10 cellular contexts compared by ENCODE assay signal in the genomic region with DNA sequence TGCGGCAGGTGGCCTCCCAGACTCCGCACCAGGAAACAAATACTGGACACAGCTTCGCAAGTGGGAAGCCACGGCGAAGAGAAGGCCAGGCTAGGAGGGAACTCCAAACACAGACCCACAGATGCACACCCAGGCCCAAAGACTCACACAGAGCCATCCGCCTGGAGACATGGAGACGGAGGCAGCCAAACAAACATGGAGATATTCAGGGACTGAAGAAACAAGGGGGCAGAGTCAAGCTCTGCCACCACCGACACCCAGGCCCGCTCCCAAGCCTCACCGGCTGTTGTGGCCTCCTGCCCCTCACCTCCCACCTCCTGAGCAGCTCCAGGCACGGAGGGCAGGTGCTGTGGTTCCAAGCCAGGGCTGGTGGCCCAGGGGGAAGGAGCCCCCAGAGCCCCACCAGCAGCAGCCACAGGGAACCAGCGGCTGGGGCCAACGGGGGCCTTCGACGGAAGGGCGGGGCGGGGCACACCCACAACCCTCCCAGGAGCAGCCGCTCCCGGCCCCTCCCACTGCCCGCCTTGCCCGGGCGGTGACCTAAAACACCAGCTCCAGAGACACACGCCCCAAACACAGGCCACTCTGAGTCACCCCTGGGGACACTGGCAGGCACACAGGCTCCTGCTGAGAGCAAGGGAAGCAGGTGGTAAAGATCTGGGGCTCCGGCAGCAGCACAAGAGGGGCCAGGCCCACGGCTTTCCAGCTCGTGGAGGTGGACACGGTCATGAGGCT. TPM values are rescaled to one million over a fixed set of nuclear protein-coding genes. Genes with fewer than 3 reads are reported as not detected.
DNase-seq lines count a peak whose midpoint lies in the region; ATAC-seq and TF ChIP-seq lines count a peak whose summit lies in the region.
"Had no signal": no experiment of that assay in that cellular context is flagged by ENCODE, and none has a peak within 500 bp of the region (broad histone marks: within the 10 kb centered on the region; RNA-seq: fewer than 3 reads in every experiment).

No MANE protein-coding gene starts in this region.

- H3K36me3 ChIP-seq in esophagus squamous epithelium (peaks cover 8 to 79% (median 15%) of the 10 kb centered on the region in 3 donors), transverse colon (no peaks in the 10 kb centered on the region)

- WGBS in esophagus squamous epithelium, 2 donors = 68 to 81% methylated on average over 6 to 8 of the region's 27 CpGs
- 68% methylated on average over 23 of the region's 27 CpGs; no CpG with 5 or more reads in 1 of the 2 donors for WGBS in transverse colon (ENCODE audit: low coverage in 1 of 2), 2 donors

- TF ChIP-seq EP300 in transverse colon (IDR thresholded peaks at IDR 0.05; ENCODE audit: low read depth) = peak; percentile 38

- H3K4me1 ChIP-seq in esophagus squamous epithelium (peaks cover 20 to 60% (median 23%) of the 10 kb centered on the region in 3 donors), transverse colon (peaks cover 0 to 26% (median 14%) of the 10 kb centered on the region in 4 donors)

- no peaks in the 10 kb centered on the region for H3K27me3 Mint-ChIP-seq in T-cell
- H3K27me3 Mint-ChIP-seq in osteocyte (ENCODE audit: unreplicated experiment) = no peaks in the 10 kb centered on the region
- H3K27me3 Mint-ChIP-seq: activated naive CD8-positive, alpha-beta T cell had no signal

- peaks cover 13% of the 10 kb centered on the region for H3K36me3 Mint-ChIP-seq in T-cell
- H3K36me3 Mint-ChIP-seq in osteocyte (ENCODE audit: unreplicated experiment) = peaks cover 8% of the 10 kb centered on the region
- H3K36me3 Mint-ChIP-seq: activated naive CD8-positive, alpha-beta T cell had no signal

- intact Hi-C loops in esophagus squamous epithelium (cut with DNase I) (no loop called here), transverse colon (cut with DNase I; ENCODE audit: low total_unique reads) (no loop called here)

- ATAC-seq in T-cell (replicated peaks in 1 of 4) = peak in 3 of 4 experiments; percentile 54 to 73 (median 64)
- no peak for ATAC-seq in GM19395 (IDR thresholded peaks at IDR 0.05; ENCODE audit: unreplicated experiment)

- CTCF ChIA-PET in T-cell (lab: Charles Lee) = no interaction called here

- TF ChIP-seq CTCF in esophagus squamous epithelium (IDR thresholded peaks at IDR 0.05) (no peak), transverse colon (IDR thresholded peaks at IDR 0.05) (no peak), osteocyte (IDR thresholded peaks at IDR 0.05) (no peak)

- H3K4me3 Mint-ChIP-seq in T-cell = no peak overlapping the region
- H3K4me3 Mint-ChIP-seq in osteocyte (ENCODE audit: unreplicated experiment) = no peak overlapping the region
- H3K4me3 Mint-ChIP-seq: activated naive CD8-positive, alpha-beta T cell had no signal

- H3K9me3 Mint-ChIP-seq in T-cell = no peaks in the 10 kb centered on the region
- no peaks in the 10 kb centered on the region for H3K9me3 Mint-ChIP-seq in osteocyte (ENCODE audit: unreplicated experiment)

- POLR2A ChIA-PET in T-cell (lab: Charles Lee) = no interaction called here

- H3K9me3 ChIP-seq in esophagus squamous epithelium = no peaks in the 10 kb centered on the region
- no peaks in the 10 kb centered on the region for H3K9me3 ChIP-seq in transverse colon

- H3K27ac ChIP-seq in esophagus squamous epithelium (peak overlapping the region; percentile 74 to 85 (median 80)), transverse colon (peak overlapping the region; percentile 58 to 85 (median 79))

- in situ Hi-C loops in transverse colon (cut with MboI; ENCODE audit: low pct_ligation_motif_present in 1 of 4, low pct_unique_long_range_greater_than_20kb in 1 of 4, low sequenced_read_pairs in 3 of 4) = no loop called here

- H3K27ac Mint-ChIP-seq in T-cell = peak overlapping the region in 1 of 2 donors; percentile 31
- H3K27ac Mint-ChIP-seq in osteocyte (ENCODE audit: unreplicated experiment) = no peak overlapping the region

- TF ChIP-seq POLR2A in esophagus squamous epithelium (IDR thresholded peaks at IDR 0.05) (peak in 1 of 4 donors; percentile 24), transverse colon (IDR thresholded peaks at IDR 0.05) (peak; percentile 88)

- peaks cover 0 to 7% (median 3%) of the 10 kb centered on the region in 3 donors for H3K4me1 Mint-ChIP-seq in T-cell
- H3K4me1 Mint-ChIP-seq in osteocyte (ENCODE audit: unreplicated experiment) = no peaks in the 10 kb centered on the region

- H3K4me3 ChIP-seq in esophagus squamous epithelium (peak overlapping the region; percentile 2 to 36 (median 20)), transverse colon (peak overlapping the region in 3 of 4 donors; percentile 2 to 42 (median 15))

- no peaks in the 10 kb centered on the region for H3K27me3 ChIP-seq in esophagus squamous epithelium
- no peaks in the 10 kb centered on the region for H3K27me3 ChIP-seq in transverse colon

- DNase-seq in stimulated activated CD4-positive, alpha-beta T cell treated with anti-CD3 and anti-CD28 coated beads, Interleukin-15, amount 100 ng/mL, for 24 hours = peak; percentile 27
- DNase-seq in stimulated activated CD4-positive, alpha-beta T cell treated with anti-CD3 and anti-CD28 coated beads, Interleukin-2, amount 100 ng/mL, for 24 hours = no peak
- DNase-seq in T-cell (peak in 3 of 34 experiments; percentile 5 to 24 (median 11)), esophagus squamous epithelium (lab: John Stamatoyannopoulos, UW) (no peak), transverse colon (peak; percentile 92), osteocyte (ENCODE audit: extremely low spot score, unreplicated experiment) (no peak)
- no peak for DNase-seq in stimulated activated CD4-positive, alpha-beta T cell treated with anti-CD3 and anti-CD28 coated beads, Interleukin-4, amount 100 ng/mL, for 4 hours
- DNase-seq: trophoblast cell had no signal

RNA-seq across cellular contexts. Expression of gene TNK2, which starts 31.9 kb away (rescaled TPM):
- 100 to 1,000 TPM; 159 to 198 (median 181) TPM for total RNA-seq in T-cell
- total RNA-seq in esophagus squamous epithelium = 10 to 100 TPM; 18.4 to 45.7 (median 42.8) TPM
- total RNA-seq in transverse colon = 10 to 100 TPM; 19.1 to 74.1 (median 21.3) TPM
- 42.9 and 54.2 TPM in 2 replicates for total RNA-seq in osteocyte

Comparison
In these comparisons a context has a peak if more than half of its experiments do, and no peak if none do; other contexts are left out.
1. DNase-seq: peak in stimulated activated CD4-positive, alpha-beta T cell treated with anti-CD3 and anti-CD28 coated beads, Interleukin-15, amount 100 ng/mL, for 24 hours (single experiment) and transverse colon (single experiment); none in stimulated activated CD4-positive, alpha-beta T cell treated with anti-CD3 and anti-CD28 coated beads, Interleukin-2, amount 100 ng/mL, for 24 hours (0 of 2), esophagus squamous epithelium (single experiment), osteocyte (single experiment) and stimulated activated CD4-positive, alpha-beta T cell treated with anti-CD3 and anti-CD28 coated beads, Interleukin-4, amount 100 ng/mL, for 4 hours (0 of 2).